Comparison of ENCODE assay signal across 33 cellular contexts in genomic region chr15:91345761-91346160, GRCh38.
"Had no signal": no experiment of that assay in that cellular context is flagged by ENCODE, and none has a peak within 500 bp of the region (broad histone marks: within the 10 kb centered on the region; RNA-seq: fewer than 3 reads in every experiment).

No MANE protein-coding gene starts in this region.

- H3K4me1 ChIP-seq: adrenal gland, body of pancreas, esophagus muscularis mucosa, gastroesophageal sphincter had no signal

- H3K27ac ChIP-seq: adrenal gland, body of pancreas, esophagus muscularis mucosa, gastroesophageal sphincter, heart right ventricle, hepatocyte, WERI-Rb-1 had no signal

- H3K4me3 ChIP-seq: adrenal gland, body of pancreas, esophagus muscularis mucosa, gastroesophageal sphincter, heart right ventricle, hepatocyte had no signal

- H3K4me2 ChIP-seq: hepatocyte had no signal

- DNase-seq: activated B cell treated with CpG ODN at 0.5 μM for 24 hours; activated CD4-positive, alpha-beta T cell treated with anti-CD3 and anti-CD28 coated beads for 48 hours; activated CD4-positive, alpha-beta T cell treated with anti-CD3 and anti-CD28 coated beads, Interleukin-2, amount 50 U/mL, for 1 hour; activated CD4-positive, alpha-beta T cell treated with anti-CD3 and anti-CD28 coated beads, Interleukin-2, amount 50 U/mL, for 48 hours; activated CD8-positive, alpha-beta memory T cell treated with anti-CD3 and anti-CD28 coated beads for 24 hours; activated CD8-positive, alpha-beta T cell treated with anti-CD3 and anti-CD28 coated beads for 36 hours; activated effector memory CD4-positive, alpha-beta T cell treated with Interleukin-2 at 50 U/mL for 16 hours; activated gamma-delta T cell treated with Interleukin-2 at 50 U/mL for 16 hours; activated naive CD4-positive, alpha-beta T cell treated with Interleukin-2 at 50 U/mL for 16 hours; activated naive CD8-positive, alpha-beta T cell treated with anti-CD3 and anti-CD28 coated beads, Interleukin-2, amount 50 U/mL, for 24 hours; activated T-cell treated with anti-CD3 and anti-CD28 coated beads, Interleukin-2, amount 50 U/mL, for 4 hours; adrenal gland; amygdala; aorta; body of pancreas; caudate nucleus; cortex of kidney; dermis blood vessel endothelial cell; effector CD4-positive, alpha-beta T cell; effector memory CD8-positive, alpha-beta T cell; erythroblast; foreskin melanocyte; heart right ventricle; T-helper 17 cell; T1000; WERI-Rb-1 had no signal

- H3K9me3 ChIP-seq: adrenal gland, body of pancreas, esophagus muscularis mucosa, gastroesophageal sphincter had no signal

- H3K27me3 ChIP-seq: adrenal gland, body of pancreas had no signal

- H3K4me3 Mint-ChIP-seq: activated B cell treated with CpG ODN at 0.5 μM for 24 hours; activated CD8-positive, alpha-beta T cell treated with anti-CD3 and anti-CD28 coated beads for 36 hours; activated naive CD8-positive, alpha-beta T cell treated with anti-CD3 and anti-CD28 coated beads, Interleukin-2, amount 50 U/mL, for 24 hours; activated T-cell treated with anti-CD3 and anti-CD28 coated beads, Interleukin-2, amount 50 U/mL, for 4 hours; activated T-helper 17 cell treated with anti-CD3 and anti-CD28 coated beads, Interleukin-2, amount 50 U/mL, for 72 hours; effector memory CD8-positive, alpha-beta T cell; T-helper 17 cell; T-helper 2 cell treated with Interferon-gamma antibody and Interleukin-4, amounts not matched to agents 5 μg/mL and 100 μg/mL, for 36 hours had no signal

- H3K9me3 Mint-ChIP-seq: activated B cell treated with CpG ODN at 0.5 μM for 24 hours; activated CD8-positive, alpha-beta T cell treated with anti-CD3 and anti-CD28 coated beads for 36 hours; activated naive CD8-positive, alpha-beta T cell treated with anti-CD3 and anti-CD28 coated beads, Interleukin-2, amount 50 U/mL, for 24 hours; activated T-cell treated with anti-CD3 and anti-CD28 coated beads, Interleukin-2, amount 50 U/mL, for 4 hours; activated T-helper 17 cell treated with anti-CD3 and anti-CD28 coated beads, Interleukin-2, amount 50 U/mL, for 72 hours; effector memory CD8-positive, alpha-beta T cell; T-helper 2 cell treated with Interferon-gamma antibody and Interleukin-4, amounts not matched to agents 5 μg/mL and 100 μg/mL, for 36 hours had no signal

- H3K79me2 ChIP-seq: hepatocyte had no signal

- H3K27ac Mint-ChIP-seq: activated B cell treated with CpG ODN at 0.5 μM for 24 hours; activated CD8-positive, alpha-beta T cell treated with anti-CD3 and anti-CD28 coated beads for 36 hours; activated naive CD4-positive, alpha-beta T cell treated with anti-CD3 and anti-CD28 coated beads, Interleukin-2, amount 50 U/mL, for 72 hours; activated naive CD8-positive, alpha-beta T cell treated with anti-CD3 and anti-CD28 coated beads, Interleukin-2, amount 50 U/mL, for 24 hours; activated T-helper 17 cell treated with anti-CD3 and anti-CD28 coated beads, Interleukin-2, amount 50 U/mL, for 72 hours; effector memory CD8-positive, alpha-beta T cell; T-helper 17 cell; T-helper 2 cell treated with Interferon-gamma antibody and Interleukin-4, amounts not matched to agents 5 μg/mL and 100 μg/mL, for 36 hours had no signal

- H3K4me1 Mint-ChIP-seq: activated B cell treated with CpG ODN at 0.5 μM for 24 hours; activated T-helper 17 cell treated with anti-CD3 and anti-CD28 coated beads, Interleukin-2, amount 50 U/mL, for 72 hours had no signal

- H3K27me3 Mint-ChIP-seq: activated T-helper 17 cell treated with anti-CD3 and anti-CD28 coated beads, Interleukin-2, amount 50 U/mL, for 72 hours had no signal

- H2AFZ ChIP-seq: hepatocyte had no signal

- H3K36me3 ChIP-seq: adrenal gland, esophagus muscularis mucosa, gastroesophageal sphincter, heart right ventricle, WERI-Rb-1 had no signal

- ATAC-seq: activated CD4-positive, CD25-positive, alpha-beta regulatory T cell treated with anti-CD3 and anti-CD28 coated beads, Interleukin-2, amount 50 U/mL, for 24 hours; activated CD8-positive, alpha-beta T cell treated with anti-CD3 and anti-CD28 coated beads for 36 hours; activated naive CD4-positive, alpha-beta T cell treated with anti-CD3 and anti-CD28 coated beads, Interleukin-2, amount 50 U/mL, for 72 hours; activated naive CD8-positive, alpha-beta T cell treated with anti-CD3 and anti-CD28 coated beads, Interleukin-2, amount 50 U/mL, for 24 hours; activated T-cell treated with anti-CD3 and anti-CD28 coated beads, Interleukin-2, amount 50 U/mL, for 4 hours; activated T-helper 17 cell treated with anti-CD3 and anti-CD28 coated beads, Interleukin-2, amount 50 U/mL, for 72 hours; body of pancreas; effector memory CD8-positive, alpha-beta T cell; gastroesophageal sphincter; T-helper 17 cell had no signal
